Comparison of ENCODE assay signal across 11 cellular contexts in genomic region chr3:45092132-45093031, GRCh38. TPM values are rescaled to one million over a fixed set of nuclear protein-coding genes. Genes with fewer than 3 reads are reported as not detected.
DNase-seq lines count a peak whose midpoint lies in the region; ATAC-seq and TF ChIP-seq lines count a peak whose summit lies in the region.
"Had no signal": no experiment of that assay in that cellular context is flagged by ENCODE, and none has a peak within 500 bp of the region (broad histone marks: within the 10 kb centered on the region; RNA-seq: fewer than 3 reads in every experiment).

No MANE protein-coding gene starts in this region.

- H3K9ac ChIP-seq in GM23248, result peak overlapping the region; percentile 24

- H3K4me3 ChIP-seq in GM23248 (peak overlapping the region; percentile 0; the same call in 1 of the 2 replicates), RWPE2 (ENCODE audit: severe bottlenecking) (no peak overlapping the region), fibroblast of villous mesenchyme (ENCODE audit: low read depth, low read length) (no peak overlapping the region), retinal pigment epithelial cell (ENCODE audit: low read length) (no peak overlapping the region)
- H3K4me3 ChIP-seq: ovary had no signal

- H3K27me3 ChIP-seq in GM23248 (replicated peaks; ENCODE audit: insufficient read depth) (no peaks in the 10 kb centered on the region), RWPE2 (ENCODE audit: insufficient read depth, poor library complexity, severe bottlenecking) (no peaks in the 10 kb centered on the region)
- H3K27me3 ChIP-seq: ovary had no signal

- H3K9me2 ChIP-seq in GM23248 (ENCODE audit: insufficient read depth), result no peaks in the 10 kb centered on the region

- H3F3A ChIP-seq in GM23248 (ENCODE audit: insufficient read depth), result peaks cover 9% of the 10 kb centered on the region; the same call in 1 of the 2 replicates

- no peaks in the 10 kb centered on the region for H3K36me3 ChIP-seq in GM23248 (ENCODE audit: low read depth)
- peaks cover 91% of the 10 kb centered on the region for H3K36me3 ChIP-seq in RWPE2 (ENCODE audit: low read depth)
- H3K36me3 ChIP-seq: ovary had no signal

- peak overlapping the region; percentile 48 for H3K4me2 ChIP-seq in GM23248 (ENCODE audit: unreplicated experiment)

- 28 to 30% methylated on average over 12 of the region's 12 CpGs for WGBS in GM23248 (ENCODE audit: low coverage in 1 of 2, low lambda C conversion rate in 2 of 2, missing lambda C conversion rate in 2 of 2), 2 experiments

- H3K27ac ChIP-seq in GM23248, result peak overlapping the region; percentile 48
- peak overlapping the region; percentile 91 for H3K27ac ChIP-seq in RWPE2 (ENCODE audit: poor library complexity, severe bottlenecking)
- H3K27ac ChIP-seq: ovary had no signal

- H3K4me1 ChIP-seq in GM23248 (ENCODE audit: insufficient read depth) (peaks cover 13% of the 10 kb centered on the region), RWPE2 (ENCODE audit: insufficient read depth, poor library complexity, severe bottlenecking) (peaks cover 46% of the 10 kb centered on the region)

- no peaks in the 10 kb centered on the region for H3K79me2 ChIP-seq in GM23248 (ENCODE audit: insufficient read depth)

- ATAC-seq in RWPE2 (ENCODE audit: low read depth) (peak; percentile 96), GM21619 (IDR thresholded peaks at IDR 0.05; ENCODE audit: unreplicated experiment) (no peak), GM18520 (IDR thresholded peaks at IDR 0.05; ENCODE audit: unreplicated experiment) (no peak), HG02981 (IDR thresholded peaks at IDR 0.05; ENCODE audit: unreplicated experiment) (no peak)

- H4K20me1 ChIP-seq in GM23248 (ENCODE audit: insufficient read depth), result no peaks in the 10 kb centered on the region

- DNase-seq in GM23248 (peak; percentile 67), RWPE2 (ENCODE audit: low spot score) (no peak), fibroblast of villous mesenchyme (ENCODE audit: low read depth) (peak; percentile 91), retinal pigment epithelial cell (ENCODE audit: low read depth) (peak; percentile 44), dedifferentiated amniotic fluid mesenchymal stem cell (ENCODE audit: extremely low spot score) (no peak)
- DNase-seq: activated gamma-delta T cell treated with Interleukin-2 at 50 U/mL for 16 hours, NCI-H1930, ovary had no signal

- in situ Hi-C loops in GM23248 (cut with MboI), result no loop called here

- TF ChIP-seq CTCF in RWPE2 (IDR thresholded peaks at IDR 0.05; ENCODE audit: poor library complexity, severe bottlenecking) (peak; percentile 50), fibroblast of villous mesenchyme (IDR thresholded peaks at IDR 0.05; ENCODE audit: insufficient read depth, low read depth, low read length) (peak; percentile 30), retinal pigment epithelial cell (conservative IDR thresholded peaks at IDR 0.05; ENCODE audit: low read depth, low read length) (no peak)

- H2AFZ ChIP-seq in GM23248, result peak overlapping the region; percentile 62

- H3K9me3 ChIP-seq in GM23248 (ENCODE audit: low read depth), result no peaks in the 10 kb centered on the region
- H3K9me3 ChIP-seq in RWPE2 (ENCODE audit: severe bottlenecking), result no peaks in the 10 kb centered on the region
- H3K9me3 ChIP-seq: ovary had no signal

RNA-seq across cellular contexts. Expression of gene CDCP1, which starts 53.8 kb away (rescaled TPM):
- 5.4 and 8.9 TPM in 2 replicates for total RNA-seq in GM23248 (2014; rRNA removed; shearing (Covaris generic))
- polyA plus RNA-seq in GM23248 (2016; fragmentation: Nextera tagmentation; extraction: Ambion mirVana), result 8.8 and 9.9 TPM in 2 replicates
- 10.4 and 20.6 TPM in 2 replicates for total RNA-seq in fibroblast of villous mesenchyme

Comparison
In these comparisons a context has a peak if more than half of its experiments do, and no peak if none do; other contexts are left out.
1. DNase-seq: peak in GM23248 (single experiment), fibroblast of villous mesenchyme (single experiment) and retinal pigment epithelial cell (single experiment); none in RWPE2 (single experiment) and dedifferentiated amniotic fluid mesenchymal stem cell (single experiment).